ENCODE assay signal across 16 cellular contexts in the genomic region with DNA sequence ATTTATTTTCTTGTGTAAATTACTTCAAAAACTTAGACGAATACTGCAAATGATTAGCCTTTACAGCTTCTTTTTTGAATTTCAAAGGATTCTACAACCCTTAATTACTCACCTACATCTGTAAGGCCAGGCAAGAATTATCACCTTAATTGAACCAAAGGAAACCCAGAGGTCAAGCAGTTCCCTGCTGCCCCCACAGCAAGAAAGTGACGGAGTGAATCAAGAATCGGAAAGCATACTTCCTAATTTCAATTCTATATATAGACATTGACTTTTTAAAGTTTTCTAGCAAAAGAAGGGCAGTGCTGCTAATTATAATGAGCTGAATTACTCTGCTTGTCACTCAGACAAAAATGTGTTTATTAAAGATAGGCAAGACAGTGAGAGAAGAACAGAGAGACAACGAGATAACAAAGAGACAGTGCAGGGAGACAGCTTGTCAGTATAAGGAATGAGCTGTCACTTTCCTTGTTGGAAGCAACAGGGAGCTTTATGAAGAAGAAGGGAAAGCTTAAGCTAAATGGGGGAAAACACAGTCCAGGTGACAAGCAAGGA. TPM values are rescaled to one million over a fixed set of nuclear protein-coding genes. Genes with fewer than 3 reads are reported as not detected.
A peak's percentile ranks its signal among the peaks of the same experiment; 100 is the strongest.
DNase-seq lines count a peak whose midpoint lies in the region; ATAC-seq and TF ChIP-seq lines count a peak whose summit lies in the region.
"Had no signal": no experiment of that assay in that cellular context is flagged by ENCODE, and none has a peak within 500 bp of the region (broad histone marks: within the 10 kb centered on the region; RNA-seq: fewer than 3 reads in every experiment).

No MANE protein-coding gene starts in this region.

- 0 out of 2 replicates have a peak overlapping the region, but pooled peaks have one; percentile 11 for H3K4me2 ChIP-seq in DOHH2 (ENCODE audit: low read length)

- H3K36me3 ChIP-seq in DOHH2 (ENCODE audit: control insufficient read depth, low read length) (no peaks in the 10 kb centered on the region), body of pancreas (replicated peaks in 1 of 2; ENCODE audit: insufficient read depth in 1 of 2, low read depth in 2 of 2) (no peaks in the 10 kb centered on the region)
- H3K36me3 ChIP-seq in naive thymus-derived CD4-positive, alpha-beta T cell (ENCODE audit: control insufficient read depth in 2 of 3, insufficient read depth in 3 of 3, low read length in 3 of 3), result no peaks in the 10 kb centered on the region
- H3K36me3 ChIP-seq: ovary, upper lobe of right lung had no signal

- H3K4me1 Mint-ChIP-seq in naive thymus-derived CD4-positive, alpha-beta T cell, result no peaks in the 10 kb centered on the region

- H3K27ac Mint-ChIP-seq in naive thymus-derived CD4-positive, alpha-beta T cell, result no peak overlapping the region

- no peak overlapping the region for H3K4me3 Mint-ChIP-seq in naive thymus-derived CD4-positive, alpha-beta T cell

- CTCF ChIA-PET in naive thymus-derived CD4-positive, alpha-beta T cell (lab: Charles Lee), result no interaction called here

- no peak overlapping the region for H3K4me3 ChIP-seq in DOHH2 (ENCODE audit: low read length)
- no peak overlapping the region for H3K4me3 ChIP-seq in coronary artery
- no peak overlapping the region for H3K4me3 ChIP-seq in body of pancreas
- no peak overlapping the region for H3K4me3 ChIP-seq in naive thymus-derived CD4-positive, alpha-beta T cell (ENCODE audit: low read length)
- H3K4me3 ChIP-seq: ovary, upper lobe of right lung had no signal

- H3K79me2 ChIP-seq in DOHH2 (ENCODE audit: control insufficient read depth, low read length), result no peaks in the 10 kb centered on the region

- POLR2A ChIA-PET in naive thymus-derived CD4-positive, alpha-beta T cell (lab: Charles Lee), result no interaction called here

- no peaks in the 10 kb centered on the region for H4K20me1 ChIP-seq in DOHH2 (ENCODE audit: control insufficient read depth, insufficient read depth, low read depth, low read length)

- intact Hi-C loops in body of pancreas (cut with DNase I), result no loop called here
- intact Hi-C loops in naive thymus-derived CD4-positive, alpha-beta T cell (cut with micrococcal nuclease), result no loop called here

- H3K36me3 Mint-ChIP-seq in naive thymus-derived CD4-positive, alpha-beta T cell, result no peaks in the 10 kb centered on the region

- TF ChIP-seq CTCF in DOHH2 (IDR thresholded peaks at IDR 0.05; ENCODE audit: low read depth, low read length, poor library complexity, severe bottlenecking) (no peak), coronary artery (IDR thresholded peaks at IDR 0.05) (no peak), body of pancreas (IDR thresholded peaks at IDR 0.05) (no peak)

- H3K9me3 ChIP-seq in DOHH2 (ENCODE audit: control insufficient read depth, insufficient read depth, low read length) (no peaks in the 10 kb centered on the region), body of pancreas (no peaks in the 10 kb centered on the region)
- H3K9me3 ChIP-seq in naive thymus-derived CD4-positive, alpha-beta T cell (ENCODE audit: control insufficient read depth in 2 of 3, low read length in 3 of 3), result no peaks in the 10 kb centered on the region
- H3K9me3 ChIP-seq: ovary, upper lobe of right lung had no signal

- ATAC-seq in GM19023 (IDR thresholded peaks at IDR 0.05; ENCODE audit: unreplicated experiment), result peak; percentile 29
- ATAC-seq in HG02759 (IDR thresholded peaks at IDR 0.05; ENCODE audit: unreplicated experiment), result peak; percentile 38
- ATAC-seq in body of pancreas, result no peak
- ATAC-seq in naive thymus-derived CD4-positive, alpha-beta T cell, result no peak
- ATAC-seq: upper lobe of right lung had no signal

- DNase-seq in KBM-7 (peak; percentile 17), coronary artery (ENCODE audit: low spot score) (no peak), body of pancreas (no peak), GF-D8 (lab: John Stamatoyannopoulos, UW) (no peak)
- DNase-seq in naive thymus-derived CD4-positive, alpha-beta T cell, result no peak
- DNase-seq: ACHN; activated T-cell treated with anti-CD3 and anti-CD28 coated beads, Interleukin-2, amount 50 U/mL, for 1 hour; mesendoderm; NCI-H510A; ovary; Right ventricle myocardium superior; upper lobe of right lung had no signal

- no peaks in the 10 kb centered on the region for H3K27me3 Mint-ChIP-seq in naive thymus-derived CD4-positive, alpha-beta T cell

- TF ChIP-seq POLR2A in body of pancreas (IDR thresholded peaks at IDR 0.05), result no peak

- in situ Hi-C loops in KBM-7 (cut with MboI; ENCODE audit: low pct_unique_long_range_greater_than_20kb, low sequenced_read_pairs), result no loop called here

- no peaks in the 10 kb centered on the region for H3K9me2 ChIP-seq in DOHH2 (replicated peaks; ENCODE audit: control insufficient read depth, low read length)

- 33 to 43% methylated on average over 4 of the region's 4 CpGs for WGBS in body of pancreas, 2 donors

- H3K27me3 ChIP-seq in DOHH2 (ENCODE audit: control insufficient read depth, low read length) (no peaks in the 10 kb centered on the region), body of pancreas (no peaks in the 10 kb centered on the region)
- H3K27me3 ChIP-seq in naive thymus-derived CD4-positive, alpha-beta T cell (ENCODE audit: control insufficient read depth in 2 of 2, insufficient read depth in 2 of 2, low read length in 2 of 2), result no peaks in the 10 kb centered on the region
- H3K27me3 ChIP-seq: ovary, upper lobe of right lung had no signal

- H3F3A ChIP-seq in DOHH2 (ENCODE audit: control insufficient read depth, insufficient read depth), result no peaks in the 10 kb centered on the region

- H3K9me3 Mint-ChIP-seq in naive thymus-derived CD4-positive, alpha-beta T cell, result peaks cover 0 to 12% (median 2%) of the 10 kb centered on the region in 11 donors

- no peak overlapping the region for H3K27ac ChIP-seq in DOHH2 (ENCODE audit: low read depth, low read length)
- no peak overlapping the region for H3K27ac ChIP-seq in coronary artery
- no peak overlapping the region for H3K27ac ChIP-seq in body of pancreas
- no peak overlapping the region for H3K27ac ChIP-seq in naive thymus-derived CD4-positive, alpha-beta T cell (ENCODE audit: low read depth, low read length)
- H3K27ac ChIP-seq: ovary, upper lobe of right lung had no signal

- H3K4me1 ChIP-seq in DOHH2 (ENCODE audit: control insufficient read depth, low read length), result peaks cover 14% of the 10 kb centered on the region
- H3K4me1 ChIP-seq in body of pancreas, result no peaks in the 10 kb centered on the region
- H3K4me1 ChIP-seq in naive thymus-derived CD4-positive, alpha-beta T cell (ENCODE audit: control insufficient read depth in 2 of 2, insufficient read depth in 2 of 2, low read length in 2 of 2), result no peaks in the 10 kb centered on the region
- H3K4me1 ChIP-seq: upper lobe of right lung had no signal

RNA-seq across cellular contexts. Expression of a gene that starts 47.5 kb away (rescaled TPM):
- not detected for total RNA-seq in body of pancreas
- not detected for total RNA-seq in naive thymus-derived CD4-positive, alpha-beta T cell
- polyA plus RNA-seq in naive thymus-derived CD4-positive, alpha-beta T cell, result not detected
- total RNA-seq: dermis microvascular lymphatic vessel endothelial cell, ovary, Right ventricle myocardium superior, upper lobe of right lung had no signal
- polyA plus RNA-seq: ovary had no signal

Comparison
In these comparisons a context has a peak if more than half of its experiments do, and no peak if none do; other contexts are left out.
1. ATAC-seq: peak in GM19023 (single experiment) and HG02759 (single experiment); none in body of pancreas (single experiment) and naive thymus-derived CD4-positive, alpha-beta T cell (single experiment).